In genomic region chr12:27193106-27193505, GRCh38 we compare ENCODE assay signal across 12 cellular contexts. TPM values are rescaled to one million over a fixed set of nuclear protein-coding genes. Genes with fewer than 3 reads are reported as not detected.
DNase-seq lines count a peak whose midpoint lies in the region; ATAC-seq and TF ChIP-seq lines count a peak whose summit lies in the region.
"Had no signal": no experiment of that assay in that cellular context is flagged by ENCODE, and none has a peak within 500 bp of the region (broad histone marks: within the 10 kb centered on the region; RNA-seq: fewer than 3 reads in every experiment).

No MANE protein-coding gene starts in this region.

- no peaks in the 10 kb centered on the region for H3K36me3 Mint-ChIP-seq in activated CD4-positive, alpha-beta memory T cell treated with anti-CD3 and anti-CD28 coated beads, Interleukin-2, amount 10 ng/mL, durations not matched to agents 7 days and 5 days (ENCODE audit: low read depth)

- POLR2A ChIA-PET in activated CD4-positive, alpha-beta memory T cell treated with anti-CD3 and anti-CD28 coated beads, Interleukin-2, amount 10 ng/mL, durations not matched to agents 7 days and 5 days (lab: Charles Lee): no interaction called here

- ATAC-seq in HG02885 (IDR thresholded peaks at IDR 0.05; ENCODE audit: poor library complexity, unreplicated experiment) (no peak), GM19452 (IDR thresholded peaks at IDR 0.05; ENCODE audit: unreplicated experiment) (no peak)

- H3K4me2 ChIP-seq in BLaER1 treated with 17β-estradiol and CSF1 and Interleukin-3, amounts not matched to agents 10 nM and 100 nM: peak overlapping the region; percentile 10 to 71 (median 58); a peak in 21 of 22 replicates

- H3K27me3 Mint-ChIP-seq in activated CD4-positive, alpha-beta memory T cell treated with anti-CD3 and anti-CD28 coated beads, Interleukin-2, amount 10 ng/mL, durations not matched to agents 7 days and 5 days: no peaks in the 10 kb centered on the region
- H3K27me3 Mint-ChIP-seq: activated naive CD8-positive, alpha-beta T cell; CD4-positive, CD25-positive, alpha-beta regulatory T cell; naive B cell had no signal

- H3K27ac ChIP-seq in BLaER1 treated with 17β-estradiol and CSF1 and Interleukin-3, amounts not matched to agents 10 nM and 100 nM: peak overlapping the region in 3 of 11 experiments; percentile 39 to 60 (median 48); a peak in 5 of 22 replicates
- peak overlapping the region; percentile 95 for H3K27ac ChIP-seq in rectal smooth muscle tissue (ENCODE audit: low read depth, low read length)

- 0 out of 22 replicates have a peak overlapping the region, but pooled peaks of 1 of the 11 experiments have one; percentile 32 for H3K9ac ChIP-seq in BLaER1 treated with 17β-estradiol and CSF1 and Interleukin-3, amounts not matched to agents 10 nM and 100 nM
- H3K9ac ChIP-seq in adipocyte (ENCODE audit: low read length) (peak overlapping the region; percentile 79), rectal smooth muscle tissue (ENCODE audit: low read length) (no peak overlapping the region)

- peaks cover 2% of the 10 kb centered on the region for H3K9me3 Mint-ChIP-seq in activated CD4-positive, alpha-beta memory T cell treated with anti-CD3 and anti-CD28 coated beads, Interleukin-2, amount 10 ng/mL, durations not matched to agents 7 days and 5 days

- no peak overlapping the region for H3K4me3 ChIP-seq in BLaER1 treated with 17β-estradiol and CSF1 and Interleukin-3, amounts not matched to agents 10 nM and 100 nM
- H3K4me3 ChIP-seq in adipocyte (ENCODE audit: low read length) (peak overlapping the region; percentile 26), rectal smooth muscle tissue (ENCODE audit: low read length) (no peak overlapping the region)

- no peaks in the 10 kb centered on the region for H3K27me3 ChIP-seq in BLaER1 treated with 17β-estradiol and CSF1 and Interleukin-3, amounts not matched to agents 10 nM and 100 nM
- H3K27me3 ChIP-seq in adipocyte (replicated peaks; ENCODE audit: control insufficient read depth, insufficient read depth, low read length): no peaks in the 10 kb centered on the region
- no peaks in the 10 kb centered on the region for H3K27me3 ChIP-seq in rectal smooth muscle tissue (ENCODE audit: control insufficient read depth, insufficient read depth, low read length)

- H3K4me3 Mint-ChIP-seq in activated CD4-positive, alpha-beta memory T cell treated with anti-CD3 and anti-CD28 coated beads, Interleukin-2, amount 10 ng/mL, durations not matched to agents 7 days and 5 days: no peak overlapping the region
- H3K4me3 Mint-ChIP-seq: activated naive CD8-positive, alpha-beta T cell; CD4-positive, CD25-positive, alpha-beta regulatory T cell; naive B cell had no signal

- no peaks in the 10 kb centered on the region for H3K36me3 ChIP-seq in BLaER1 treated with 17β-estradiol and CSF1 and Interleukin-3, amounts not matched to agents 10 nM and 100 nM
- H3K36me3 ChIP-seq in adipocyte (ENCODE audit: control insufficient read depth, insufficient read depth, low read length, severe bottlenecking) (no peaks in the 10 kb centered on the region), rectal smooth muscle tissue (ENCODE audit: control insufficient read depth, insufficient read depth, low read length) (no peaks in the 10 kb centered on the region)

- no peaks in the 10 kb centered on the region for H3K9me3 ChIP-seq in BLaER1 treated with 17β-estradiol and CSF1 and Interleukin-3, amounts not matched to agents 10 nM and 100 nM (replicated peaks in 1 of 11)
- H3K9me3 ChIP-seq in adipocyte (ENCODE audit: control insufficient read depth, low read length): no peaks in the 10 kb centered on the region

- no peak overlapping the region for H3K27ac Mint-ChIP-seq in activated CD4-positive, alpha-beta memory T cell treated with anti-CD3 and anti-CD28 coated beads, Interleukin-2, amount 10 ng/mL, durations not matched to agents 7 days and 5 days
- H3K27ac Mint-ChIP-seq: activated naive CD8-positive, alpha-beta T cell; CD4-positive, CD25-positive, alpha-beta regulatory T cell had no signal

- no peaks in the 10 kb centered on the region for H3K4me1 Mint-ChIP-seq in activated CD4-positive, alpha-beta memory T cell treated with anti-CD3 and anti-CD28 coated beads, Interleukin-2, amount 10 ng/mL, durations not matched to agents 7 days and 5 days
- H3K4me1 Mint-ChIP-seq: CD4-positive, CD25-positive, alpha-beta regulatory T cell; naive B cell had no signal

- CTCF ChIA-PET in activated CD4-positive, alpha-beta memory T cell treated with anti-CD3 and anti-CD28 coated beads, Interleukin-2, amount 10 ng/mL, durations not matched to agents 7 days and 5 days (lab: Charles Lee): no interaction called here

- peaks cover 14 to 24% (median 22%) of the 10 kb centered on the region in 10 experiments for H3K4me1 ChIP-seq in BLaER1 treated with 17β-estradiol and CSF1 and Interleukin-3, amounts not matched to agents 10 nM and 100 nM
- H3K4me1 ChIP-seq in adipocyte (ENCODE audit: control insufficient read depth, insufficient read depth, low read length) (peaks cover 59% of the 10 kb centered on the region), rectal smooth muscle tissue (ENCODE audit: control insufficient read depth, insufficient read depth, low read length) (peaks cover 47% of the 10 kb centered on the region)

- DNase-seq in adipocyte (ENCODE audit: low read depth) (peak; percentile 63), glomerular visceral epithelial cell (ENCODE audit: extremely low spot score) (peak; percentile 15), GM10266 (ENCODE audit: extremely low spot score) (no peak)
- no peak for DNase-seq in activated CD4-positive, alpha-beta memory T cell treated with anti-CD3 and anti-CD28 coated beads, Interleukin-2, amount 10 ng/mL, durations not matched to agents 7 days and 5 days
- DNase-seq: CD4-positive, CD25-positive, alpha-beta regulatory T cell; naive B cell; NCI-H524 treated with DMSO at 0.1 percent for 48 hours had no signal

- TF ChIP-seq CTCF in GM10266 (IDR thresholded peaks at IDR 0.05; ENCODE audit: control insufficient read depth, insufficient read depth, low read depth, missing control alignments): no peak

- H4K20me1 ChIP-seq in BLaER1 treated with 17β-estradiol and CSF1 and Interleukin-3, amounts not matched to agents 10 nM and 100 nM: no peaks in the 10 kb centered on the region

RNA-seq across cellular contexts. Expression of gene STK38L, which starts 51.0 kb away (rescaled TPM):
- total RNA-seq in activated CD4-positive, alpha-beta memory T cell treated with anti-CD3 and anti-CD28 coated beads, Interleukin-2, amount 10 ng/mL, durations not matched to agents 7 days and 5 days: 10 to 100 TPM; 19.1 to 25.8 TPM

Comparison
In these comparisons a context has a peak if more than half of its experiments do, and no peak if none do; other contexts are left out.
1. DNase-seq: peak in adipocyte (single experiment) and glomerular visceral epithelial cell (single experiment); none in activated CD4-positive, alpha-beta memory T cell treated with anti-CD3 and anti-CD28 coated beads, Interleukin-2, amount 10 ng/mL, durations not matched to agents 7 days and 5 days (single experiment) and GM10266 (single experiment).